Comparison of ENCODE assay signal across 8 cellular contexts in genomic region chr5:181167814-181168488, GRCh38. TPM values are rescaled to one million over a fixed set of nuclear protein-coding genes. Genes with fewer than 3 reads are reported as not detected.
DNase-seq lines count a peak whose midpoint lies in the region; ATAC-seq and TF ChIP-seq lines count a peak whose summit lies in the region.

No MANE protein-coding gene starts in this region.

- H3K27me3 ChIP-seq in MM.1S (replicated peaks; ENCODE audit: insufficient read depth, low read length): peaks cover 43% of the 10 kb centered on the region
- peaks cover 21% of the 10 kb centered on the region for H3K27me3 ChIP-seq in parathyroid adenoma (ENCODE audit: control insufficient read depth, insufficient read depth, low read length)

- H3K36me3 Mint-ChIP-seq in activated CD8-positive, alpha-beta memory T cell treated with anti-CD3 and anti-CD28 coated beads, Interleukin-2, amount 10 ng/mL, durations not matched to agents 7 days and 5 days: no peaks in the 10 kb centered on the region

- in situ Hi-C loops in astrocyte of the spinal cord (cut with HindIII; ENCODE audit: low sequenced_read_pairs): no loop called here

- H3K4me3 ChIP-seq in MM.1S (ENCODE audit: low read length): no peak overlapping the region
- no peak overlapping the region for H3K4me3 ChIP-seq in astrocyte of the spinal cord (ENCODE audit: low read depth, low read length)
- peak overlapping the region; percentile 0 for H3K4me3 ChIP-seq in parathyroid adenoma (ENCODE audit: low read depth, low read length)

- no peak overlapping the region for H3K27ac ChIP-seq in MM.1S (ENCODE audit: low read length)
- H3K27ac ChIP-seq in parathyroid adenoma: no peak overlapping the region

- H3K4me2 ChIP-seq in MM.1S (ENCODE audit: low read depth, low read length) (no peak overlapping the region), parathyroid adenoma (ENCODE audit: low read length) (no peak overlapping the region)

- H3K79me2 ChIP-seq in MM.1S (ENCODE audit: low read length) (no peaks in the 10 kb centered on the region), parathyroid adenoma (no peaks in the 10 kb centered on the region)

- CTCF ChIA-PET in activated CD8-positive, alpha-beta memory T cell treated with anti-CD3 and anti-CD28 coated beads, Interleukin-2, amount 10 ng/mL, durations not matched to agents 7 days and 5 days (lab: Charles Lee): interaction anchor here (0.9 to 3.9 kb wide), 6 partner anchors 9 to 45 kb away, joined by 4 to 19 read pairs (median 4); partner anchors contain the start of gene TRIM7

- no peaks in the 10 kb centered on the region for H3K9me3 Mint-ChIP-seq in activated CD8-positive, alpha-beta memory T cell treated with anti-CD3 and anti-CD28 coated beads, Interleukin-2, amount 10 ng/mL, durations not matched to agents 7 days and 5 days (ENCODE audit: low read depth)

- TF ChIP-seq CTCF in MM.1S (IDR thresholded peaks at IDR 0.05; ENCODE audit: low read length) (peak; percentile 43), astrocyte of the spinal cord (IDR thresholded peaks at IDR 0.05; ENCODE audit: low read depth, low read length) (peak; percentile 41), parathyroid adenoma (IDR thresholded peaks at IDR 0.05) (peak; percentile 17)

- no peaks in the 10 kb centered on the region for H3K9me2 ChIP-seq in MM.1S (replicated peaks; ENCODE audit: insufficient read depth, low read length)

- peaks cover 79% of the 10 kb centered on the region for H3K4me1 Mint-ChIP-seq in activated CD8-positive, alpha-beta memory T cell treated with anti-CD3 and anti-CD28 coated beads, Interleukin-2, amount 10 ng/mL, durations not matched to agents 7 days and 5 days

- no peak overlapping the region for H3K4me3 Mint-ChIP-seq in activated CD8-positive, alpha-beta memory T cell treated with anti-CD3 and anti-CD28 coated beads, Interleukin-2, amount 10 ng/mL, durations not matched to agents 7 days and 5 days

- peaks cover 76% of the 10 kb centered on the region for H3K27me3 Mint-ChIP-seq in activated CD8-positive, alpha-beta memory T cell treated with anti-CD3 and anti-CD28 coated beads, Interleukin-2, amount 10 ng/mL, durations not matched to agents 7 days and 5 days

- H3K27ac Mint-ChIP-seq in activated CD8-positive, alpha-beta memory T cell treated with anti-CD3 and anti-CD28 coated beads, Interleukin-2, amount 10 ng/mL, durations not matched to agents 7 days and 5 days: no peak overlapping the region

- peaks cover 3% of the 10 kb centered on the region; the same call in 1 of the 2 replicates for H3F3A ChIP-seq in MM.1S (ENCODE audit: insufficient read depth, low read length)

- peaks cover 23% of the 10 kb centered on the region for H3K4me1 ChIP-seq in MM.1S (ENCODE audit: low read length)
- no peaks in the 10 kb centered on the region for H3K4me1 ChIP-seq in parathyroid adenoma

- no peaks in the 10 kb centered on the region for H4K20me1 ChIP-seq in MM.1S (ENCODE audit: insufficient read depth, low read length)

- H3K9ac ChIP-seq in MM.1S (ENCODE audit: low read length): no peak overlapping the region
- H3K9ac ChIP-seq in parathyroid adenoma: no peak overlapping the region

- no peak for ATAC-seq in activated CD8-positive, alpha-beta memory T cell treated with anti-CD3 and anti-CD28 coated beads, Interleukin-2, amount 10 ng/mL, durations not matched to agents 7 days and 5 days
- no peak for ATAC-seq in HG03354 (IDR thresholded peaks at IDR 0.05; ENCODE audit: poor library complexity, severe bottlenecking, unreplicated experiment)
- ATAC-seq in GM21717 (IDR thresholded peaks at IDR 0.05; ENCODE audit: unreplicated experiment): no peak

- DNase-seq in activated CD8-positive, alpha-beta memory T cell treated with anti-CD3 and anti-CD28 coated beads, Interleukin-2, amount 10 ng/mL, durations not matched to agents 7 days and 5 days: peak; percentile 61
- no peak for DNase-seq in activated CD8-positive, alpha-beta memory T cell treated with anti-CD3 and anti-CD28 coated beads for 24 hours
- no peak for DNase-seq in MM.1S
- no peak for DNase-seq in astrocyte of the spinal cord (ENCODE audit: low read depth, low spot score)
- DNase-seq in hepatic stellate cell (ENCODE audit: low spot score): no peak

- no peaks in the 10 kb centered on the region for H3K36me3 ChIP-seq in MM.1S (replicated peaks; ENCODE audit: insufficient read depth, low read length)
- H3K36me3 ChIP-seq in parathyroid adenoma (ENCODE audit: control insufficient read depth, insufficient read depth, low read length): no peaks in the 10 kb centered on the region

- H3K9me3 ChIP-seq in MM.1S (replicated peaks; ENCODE audit: insufficient read depth, low read length) (no peaks in the 10 kb centered on the region), parathyroid adenoma (ENCODE audit: control insufficient read depth, low read length) (no peaks in the 10 kb centered on the region)

- H2AFZ ChIP-seq in MM.1S (ENCODE audit: low read length) (no peak overlapping the region), parathyroid adenoma (no peak overlapping the region)

RNA-seq across cellular contexts. Expression of gene OR2V2, which starts 20.6 kb away (rescaled TPM):
- total RNA-seq in activated CD8-positive, alpha-beta memory T cell treated with anti-CD3 and anti-CD28 coated beads, Interleukin-2, amount 10 ng/mL, durations not matched to agents 7 days and 5 days: not detected

RNA-seq across cellular contexts. Expression of gene OR2V1, which starts 37.0 kb away (rescaled TPM):
- not detected for total RNA-seq in activated CD8-positive, alpha-beta memory T cell treated with anti-CD3 and anti-CD28 coated beads, Interleukin-2, amount 10 ng/mL, durations not matched to agents 7 days and 5 days

RNA-seq across cellular contexts. Expression of gene TRIM7, which starts 37.0 kb away (rescaled TPM):
- total RNA-seq in activated CD8-positive, alpha-beta memory T cell treated with anti-CD3 and anti-CD28 coated beads, Interleukin-2, amount 10 ng/mL, durations not matched to agents 7 days and 5 days: 1 to 10 TPM; 1.6 to 1.7 TPM

RNA-seq across cellular contexts. Expression of gene TRIM41, which starts 55.1 kb away (rescaled TPM):
- 10 to 100 TPM; 40.7 to 44.9 TPM for total RNA-seq in activated CD8-positive, alpha-beta memory T cell treated with anti-CD3 and anti-CD28 coated beads, Interleukin-2, amount 10 ng/mL, durations not matched to agents 7 days and 5 days
